In genomic region chr10:72694476-72695369, GRCh38 we compare ENCODE assay signal across 8 cellular contexts. TPM values are rescaled to one million over a fixed set of nuclear protein-coding genes. Genes with fewer than 3 reads are reported as not detected.
DNase-seq lines count a peak whose midpoint lies in the region; ATAC-seq and TF ChIP-seq lines count a peak whose summit lies in the region.

No MANE protein-coding gene starts in this region.

- TF ChIP-seq CTCF in OCI-LY3 (IDR thresholded peaks at IDR 0.05; ENCODE audit: low read depth, low read length) (peak; percentile 11), epithelial cell of proximal tubule (conservative IDR thresholded peaks at IDR 0.05; ENCODE audit: low read depth, low read length) (peak; percentile 69)

- H3K4me3 ChIP-seq in OCI-LY3 (ENCODE audit: low read length) (no peak overlapping the region), epithelial cell of proximal tubule (ENCODE audit: low read depth, low read length) (peak overlapping the region; percentile 7), skeletal muscle satellite cell (ENCODE audit: low read length) (no peak overlapping the region)

- H3K4me1 ChIP-seq in OCI-LY3 (ENCODE audit: low read length) (peaks cover 13% of the 10 kb centered on the region; the same call in 1 of the 2 replicates), skeletal muscle satellite cell (ENCODE audit: control insufficient read depth, insufficient read depth, low read length) (peaks cover 38% of the 10 kb centered on the region)

- H2AFZ ChIP-seq in OCI-LY3 (ENCODE audit: low read depth, low read length) = no peak overlapping the region

- ATAC-seq in left ventricle myocardium superior = peak; percentile 27
- ATAC-seq in left cardiac atrium = no peak
- no peak for ATAC-seq in HG03025 (IDR thresholded peaks at IDR 0.05; ENCODE audit: low FRiP score, unreplicated experiment)

- H3K27ac ChIP-seq in OCI-LY3 (ENCODE audit: low read length) = no peak overlapping the region

- H3K27me3 ChIP-seq in OCI-LY3 (ENCODE audit: low read depth, low read length) (no peaks in the 10 kb centered on the region), skeletal muscle satellite cell (ENCODE audit: control insufficient read depth, insufficient read depth, low read length) (no peaks in the 10 kb centered on the region)

- H3K9ac ChIP-seq in OCI-LY3 (ENCODE audit: low read length) (no peak overlapping the region), skeletal muscle satellite cell (ENCODE audit: low read depth, low read length) (peak overlapping the region; percentile 12)

- H4K20me1 ChIP-seq in OCI-LY3 (ENCODE audit: insufficient read depth, low read length) = peaks cover 14% of the 10 kb centered on the region

- DNase-seq in left ventricle myocardium superior = no peak
- DNase-seq in left cardiac atrium = no peak
- no peak for DNase-seq in epithelial cell of proximal tubule (ENCODE audit: low read depth)
- no peak for DNase-seq in NK-92 treated with Interleukin-12 subunit alpha and Interleukin-12 subunit beta, amount 100 ng/mL, for 24 hours (lab: John Stamatoyannopoulos, UW)
- DNase-seq in occipital lobe (lab: John Stamatoyannopoulos, UW) = no peak

- H3K36me3 ChIP-seq in OCI-LY3 (replicated peaks; ENCODE audit: low read depth, low read length) (no peaks in the 10 kb centered on the region), skeletal muscle satellite cell (ENCODE audit: insufficient read depth, low read length) (no peaks in the 10 kb centered on the region)

- H3K79me2 ChIP-seq in OCI-LY3 (ENCODE audit: low read length) = peaks cover 44% of the 10 kb centered on the region

- H3K9me3 ChIP-seq in OCI-LY3 (ENCODE audit: insufficient read depth, low read length) = no peaks in the 10 kb centered on the region
- no peaks in the 10 kb centered on the region for H3K9me3 ChIP-seq in skeletal muscle satellite cell (replicated peaks; ENCODE audit: low read length)

- intact Hi-C loops in left ventricle myocardium superior (cut with micrococcal nuclease) (loop anchor here (2.0 to 10.0 kb wide), 2 partner anchors 140 to 330 kb away; no protein-coding TSS in a partner anchor), left cardiac atrium (cut with DNase I) (loop anchor here (5.0 to 10.0 kb wide), 2 partner anchors 138 to 330 kb away; no protein-coding TSS in a partner anchor)

- H3K4me2 ChIP-seq in OCI-LY3 (ENCODE audit: low read length) (no peak overlapping the region), skeletal muscle satellite cell (ENCODE audit: low read length) (peak overlapping the region; percentile 81)

RNA-seq across cellular contexts. Expression of gene MCU, which starts 2.8 kb away (rescaled TPM):
- 15.6 TPM for total RNA-seq in left ventricle myocardium superior
- total RNA-seq in left cardiac atrium = 10 to 100 TPM; 16.1 to 21.1 TPM
- total RNA-seq in epithelial cell of proximal tubule = 27.2 and 32.7 TPM in 2 replicates
- total RNA-seq in skeletal muscle satellite cell (2012; rRNA removed) = 30.9 and 40.0 TPM in 2 replicates
- total RNA-seq in occipital lobe = 41.0 TPM
